ENCODE assay signal across 8 cellular contexts in the genomic region with DNA sequence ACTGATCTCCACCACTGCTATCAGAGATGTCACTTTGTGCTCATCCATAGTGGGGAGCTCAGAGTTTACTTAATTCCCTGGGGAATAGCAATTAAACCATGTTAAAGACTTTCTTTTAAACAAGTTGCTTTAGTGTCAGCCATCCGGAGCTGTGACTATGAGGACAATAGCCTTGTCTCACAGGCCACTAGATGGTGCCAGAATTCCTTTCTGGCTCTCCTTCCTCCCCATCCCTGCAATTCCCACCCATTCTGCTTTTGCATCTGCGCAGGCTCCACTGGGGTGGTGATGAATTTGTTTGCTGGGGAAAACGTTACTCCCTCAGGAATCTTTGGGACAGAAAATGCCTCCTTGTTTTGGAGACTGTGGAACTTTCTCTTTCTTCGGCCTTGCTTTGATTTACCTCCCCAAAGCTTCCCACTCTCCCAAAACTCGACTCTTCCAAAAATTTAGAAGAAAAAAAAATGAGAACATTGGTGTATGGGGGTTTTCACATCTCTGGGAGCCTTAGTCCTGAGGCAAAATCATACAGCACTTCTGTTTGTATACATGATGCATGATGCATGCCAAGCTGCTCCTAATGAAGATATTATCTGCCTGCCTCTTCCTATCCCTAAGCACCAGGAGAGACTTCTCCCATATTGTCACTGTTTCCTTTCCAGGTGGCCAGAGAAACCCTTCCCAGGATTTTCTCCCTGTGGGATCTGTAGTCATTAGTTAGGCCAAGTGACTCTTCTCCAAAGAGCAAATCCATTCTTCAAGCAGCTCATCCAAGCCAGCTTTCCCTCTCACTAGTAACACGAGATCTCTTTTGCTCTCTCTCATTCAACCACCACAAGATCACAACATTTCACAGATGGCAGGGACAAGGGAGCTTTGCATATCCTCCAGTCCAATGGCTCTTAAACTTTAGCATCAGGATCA.
A peak's percentile ranks its signal among the peaks of the same experiment; 100 is the strongest.
DNase-seq lines count a peak whose midpoint lies in the region; ATAC-seq lines count a peak whose summit lies in the region.

No MANE protein-coding gene starts in this region.

- ATAC-seq in GM21619 (IDR thresholded peaks at IDR 0.05; ENCODE audit: unreplicated experiment) (peak; percentile 46), GM19452 (IDR thresholded peaks at IDR 0.05; ENCODE audit: unreplicated experiment) (no peak), GM19455 (IDR thresholded peaks at IDR 0.05; ENCODE audit: unreplicated experiment) (no peak), HG02973 (IDR thresholded peaks at IDR 0.05; ENCODE audit: unreplicated experiment) (no peak)

- DNase-seq in AG08395 (ENCODE audit: low spot score): peak; percentile 27
- DNase-seq in NCI-H345 (lab: John Stamatoyannopoulos, UW): peak; percentile 68
- DNase-seq in caudate nucleus (lab: John Stamatoyannopoulos, UW): peak in 59 of 61 donors; percentile 1 to 87 (median 59)
- DNase-seq in medulla oblongata (ENCODE audit: extremely low spot score): peak; percentile 90

- H3K27ac ChIP-seq in caudate nucleus (ENCODE audit: low read depth, low read length): no peak overlapping the region

Comparison
In these comparisons a context has a peak if more than half of its experiments do, and no peak if none do; other contexts are left out.
1. DNase-seq: peak in every context shown above with its lines; median percentile 90 in medulla oblongata; 68 in NCI-H345; 59 in caudate nucleus; 27 in AG08395.